9 cellular contexts compared by ENCODE assay signal in the genomic region with DNA sequence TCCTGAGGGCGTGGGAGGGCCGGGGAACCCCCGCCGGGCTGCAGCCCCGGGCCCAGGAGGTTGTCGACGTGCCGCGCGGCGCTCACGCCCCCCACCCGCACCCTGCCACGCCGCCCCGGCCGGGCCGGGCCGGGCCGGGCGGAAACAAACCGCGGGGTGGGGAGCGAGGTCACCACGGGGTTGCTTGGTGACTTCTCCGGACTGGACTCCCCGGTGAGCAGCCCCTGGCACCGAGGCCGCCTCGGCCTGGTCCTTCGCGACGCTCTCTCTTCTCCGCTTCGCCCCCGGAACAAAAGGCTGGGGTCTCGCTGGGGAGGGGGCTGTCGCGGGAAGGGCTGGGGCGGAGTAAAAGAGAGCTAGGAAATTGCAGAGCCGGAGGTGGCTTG. TPM values are rescaled to one million over a fixed set of nuclear protein-coding genes. Genes with fewer than 3 reads are reported as not detected.
DNase-seq lines count a peak whose midpoint lies in the region; ATAC-seq and TF ChIP-seq lines count a peak whose summit lies in the region.
"Had no signal": no experiment of that assay in that cellular context is flagged by ENCODE, and none has a peak within 500 bp of the region (broad histone marks: within the 10 kb centered on the region; RNA-seq: fewer than 3 reads in every experiment).

No MANE protein-coding gene starts in this region.

- H3K4me1 ChIP-seq in muscle layer of duodenum (ENCODE audit: control insufficient read depth in 1 of 2, insufficient read depth in 2 of 2, low read length in 2 of 2) (peaks cover 0 to 11% of the 10 kb centered on the region in 2 donors), upper lobe of right lung (peaks cover 6% of the 10 kb centered on the region)

- peaks cover 66% of the 10 kb centered on the region for H3K27me3 Mint-ChIP-seq in activated naive CD4-positive, alpha-beta T cell treated with anti-CD3 and anti-CD28 coated beads for 36 hours (ENCODE audit: low read depth)
- peaks cover 75 to 92% of the 10 kb centered on the region in 2 donors for H3K27me3 Mint-ChIP-seq in effector memory CD8-positive, alpha-beta T cell

- H3K9me3 ChIP-seq in muscle layer of duodenum (ENCODE audit: control insufficient read depth in 1 of 2, low read length in 2 of 2) (no peaks in the 10 kb centered on the region), upper lobe of right lung (no peaks in the 10 kb centered on the region)

- H3K4me3 Mint-ChIP-seq in activated naive CD4-positive, alpha-beta T cell treated with anti-CD3 and anti-CD28 coated beads for 36 hours: peak overlapping the region; percentile 15
- peak overlapping the region in 1 of 2 donors; percentile 28 for H3K4me3 Mint-ChIP-seq in effector memory CD8-positive, alpha-beta T cell

- ATAC-seq in upper lobe of right lung: no peak
- no peak for ATAC-seq in effector memory CD8-positive, alpha-beta T cell (replicated peaks)

- intact Hi-C loops in activated naive CD4-positive, alpha-beta T cell treated with anti-CD3 and anti-CD28 coated beads for 36 hours (cut with micrococcal nuclease): no loop called here
- intact Hi-C loops in upper lobe of right lung (cut with DNase I): no loop called here

- CTCF ChIA-PET in activated naive CD4-positive, alpha-beta T cell treated with anti-CD3 and anti-CD28 coated beads for 36 hours (lab: Charles Lee): no interaction called here

- no peak for DNase-seq in activated naive CD4-positive, alpha-beta T cell treated with anti-CD3 and anti-CD28 coated beads for 36 hours
- DNase-seq in activated naive CD4-positive, alpha-beta T cell treated with Interleukin-2 at 50 U/mL for 16 hours: no peak
- DNase-seq in epithelial cell of proximal tubule (ENCODE audit: low read depth) (no peak), upper lobe of right lung (no peak)
- no peak for DNase-seq in NK-92 treated with Interleukin-12 subunit alpha and Interleukin-12 subunit beta, amount 100 ng/mL, for 24 hours (lab: John Stamatoyannopoulos, UW)
- DNase-seq in effector memory CD8-positive, alpha-beta T cell: no peak
- DNase-seq in stimulated activated CD4-positive, alpha-beta T cell treated with anti-CD3 and anti-CD28 coated beads, Interleukin-15, amount 100 ng/mL, for 24 hours: no peak
- DNase-seq: activated gamma-delta T cell had no signal

- H3K4me1 Mint-ChIP-seq in activated naive CD4-positive, alpha-beta T cell treated with anti-CD3 and anti-CD28 coated beads for 36 hours (ENCODE audit: low read depth): peaks cover 6% of the 10 kb centered on the region
- H3K4me1 Mint-ChIP-seq in effector memory CD8-positive, alpha-beta T cell (ENCODE audit: low read depth in 2 of 2): peaks cover 0 to 5% of the 10 kb centered on the region in 2 donors

- peaks cover 7% of the 10 kb centered on the region for H3K27me3 ChIP-seq in muscle layer of duodenum (ENCODE audit: low read depth, low read length)
- H3K27me3 ChIP-seq in upper lobe of right lung: peaks cover 74% of the 10 kb centered on the region

- TF ChIP-seq CTCF in epithelial cell of proximal tubule (conservative IDR thresholded peaks at IDR 0.05; ENCODE audit: low read depth, low read length): no peak
- TF ChIP-seq CTCF in upper lobe of right lung (IDR thresholded peaks at IDR 0.05): no peak

- H3K36me3 ChIP-seq in muscle layer of duodenum (ENCODE audit: control insufficient read depth in 1 of 2, insufficient read depth in 2 of 2, low read length in 2 of 2) (no peaks in the 10 kb centered on the region), upper lobe of right lung (no peaks in the 10 kb centered on the region)

- H3K36me3 Mint-ChIP-seq in activated naive CD4-positive, alpha-beta T cell treated with anti-CD3 and anti-CD28 coated beads for 36 hours (ENCODE audit: low read depth): no peaks in the 10 kb centered on the region
- no peaks in the 10 kb centered on the region for H3K36me3 Mint-ChIP-seq in effector memory CD8-positive, alpha-beta T cell (ENCODE audit: insufficient read depth)

- H3K27ac ChIP-seq in muscle layer of duodenum (ENCODE audit: low read length) (no peak overlapping the region), upper lobe of right lung (no peak overlapping the region)

- H3K4me3 ChIP-seq in epithelial cell of proximal tubule (ENCODE audit: low read depth, low read length) (peak overlapping the region; percentile 49), muscle layer of duodenum (ENCODE audit: low read depth in 1 of 2, low read length in 2 of 2) (peak overlapping the region; percentile 37 to 61), upper lobe of right lung (peak overlapping the region; percentile 41)

- no peaks in the 10 kb centered on the region for H3K9me3 Mint-ChIP-seq in activated naive CD4-positive, alpha-beta T cell treated with anti-CD3 and anti-CD28 coated beads for 36 hours
- no peaks in the 10 kb centered on the region for H3K9me3 Mint-ChIP-seq in effector memory CD8-positive, alpha-beta T cell

- H3K27ac Mint-ChIP-seq in activated naive CD4-positive, alpha-beta T cell treated with anti-CD3 and anti-CD28 coated beads for 36 hours: no peak overlapping the region
- no peak overlapping the region for H3K27ac Mint-ChIP-seq in effector memory CD8-positive, alpha-beta T cell

RNA-seq across cellular contexts. Expression of a gene that starts 0.5 kb away (rescaled TPM):
- not detected for total RNA-seq in activated naive CD4-positive, alpha-beta T cell treated with anti-CD3 and anti-CD28 coated beads for 36 hours
- total RNA-seq in epithelial cell of proximal tubule (0.23 and 0.36 TPM in 2 replicates), upper lobe of right lung (0.67 TPM)
